10 cellular contexts compared by ENCODE assay signal in genomic region chr2:85541262-85541661, GRCh38. TPM values are rescaled to one million over a fixed set of nuclear protein-coding genes. Genes with fewer than 3 reads are reported as not detected.
DNase-seq lines count a peak whose midpoint lies in the region; TF ChIP-seq lines count a peak whose summit lies in the region.
"Had no signal": no experiment of that assay in that cellular context is flagged by ENCODE, and none has a peak within 500 bp of the region (broad histone marks: within the 10 kb centered on the region; RNA-seq: fewer than 3 reads in every experiment).

No MANE protein-coding gene starts in this region.

- peaks cover 80% of the 10 kb centered on the region for H3K79me2 ChIP-seq in Loucy (ENCODE audit: insufficient read depth, low read length)
- peaks cover 39% of the 10 kb centered on the region for H3K79me2 ChIP-seq in neural cell (replicated peaks; ENCODE audit: insufficient read depth, low read length)

- TF ChIP-seq CTCF in BE2C (IDR thresholded peaks at IDR 0.05; ENCODE audit: low read depth, low read length) (no peak), Loucy (conservative IDR thresholded peaks at IDR 0.05; ENCODE audit: low read length) (no peak), coronary artery (IDR thresholded peaks at IDR 0.05) (no peak), neural cell (IDR thresholded peaks at IDR 0.05; ENCODE audit: poor library complexity, severe bottlenecking) (no peak)

- H3K27ac ChIP-seq in coronary artery (peak overlapping the region; percentile 45 to 100), neural cell (ENCODE audit: low read length) (no peak overlapping the region)

- H4K20me1 ChIP-seq in Loucy (ENCODE audit: insufficient read depth, low read length, poor library complexity, severe bottlenecking) (peaks cover 69% of the 10 kb centered on the region), neural cell (ENCODE audit: insufficient read depth) (peaks cover 23% of the 10 kb centered on the region)

- no peaks in the 10 kb centered on the region for H3K27me3 ChIP-seq in BE2C
- peaks cover 4% of the 10 kb centered on the region for H3K27me3 ChIP-seq in Loucy (ENCODE audit: insufficient read depth, low read length, poor library complexity, severe bottlenecking)
- no peaks in the 10 kb centered on the region for H3K27me3 ChIP-seq in neural cell (ENCODE audit: insufficient read depth, low read depth, low read length)

- no peak for TF ChIP-seq RAD21 in neural cell (conservative IDR thresholded peaks at IDR 0.05)

- H3F3A ChIP-seq in Loucy (ENCODE audit: low read depth) = peaks cover 11% of the 10 kb centered on the region; the same call in 1 of the 2 replicates
- H3F3A ChIP-seq in neural cell (ENCODE audit: insufficient read depth, low read length, poor library complexity, severe bottlenecking) = peaks cover 6% of the 10 kb centered on the region

- peak overlapping the region; percentile 97 for H3K4me2 ChIP-seq in Loucy (ENCODE audit: low read depth, low read length, poor library complexity, severe bottlenecking)
- peak overlapping the region; percentile 85 for H3K4me2 ChIP-seq in neural cell (ENCODE audit: low read length)

- H3K36me3 ChIP-seq in BE2C (peaks cover 69% of the 10 kb centered on the region), Loucy (ENCODE audit: insufficient read depth, low read length) (peaks cover 63% of the 10 kb centered on the region), neural cell (ENCODE audit: insufficient read depth, low read length) (peaks cover 20% of the 10 kb centered on the region)

- no peak overlapping the region for H2AFZ ChIP-seq in Loucy (ENCODE audit: low read length)
- H2AFZ ChIP-seq in neural cell (ENCODE audit: low read depth, low read length) = no peak overlapping the region

- H3K9ac ChIP-seq in Loucy (ENCODE audit: low read depth, low read length, poor library complexity, severe bottlenecking) (peak overlapping the region; percentile 100), neural cell (ENCODE audit: low read length) (peak overlapping the region; percentile 99)

- DNase-seq in BE2C (no peak), coronary artery (ENCODE audit: low spot score) (no peak), HT-29 (ENCODE audit: low spot score) (no peak), OCI-M2 (lab: John Stamatoyannopoulos, UW; ENCODE audit: unreplicated experiment) (no peak)
- DNase-seq in stimulated activated CD4-positive, alpha-beta T cell treated with anti-CD3 and anti-CD28 coated beads, Interleukin-2, amount 100 ng/mL, for 24 hours = no peak
- DNase-seq in central memory CD4-positive, alpha-beta T cell = no peak
- DNase-seq: activated CD4-positive, alpha-beta T cell treated with anti-CD3 and anti-CD28 coated beads, Interleukin-2, amount 50 U/mL, for 48 hours; nucleus accumbens had no signal

- H3K9me2 ChIP-seq in Loucy (replicated peaks; ENCODE audit: low read depth, low read length) (no peaks in the 10 kb centered on the region), neural cell (ENCODE audit: insufficient read depth, low read length) (no peaks in the 10 kb centered on the region)

- H3K9me3 ChIP-seq in BE2C (no peaks in the 10 kb centered on the region), Loucy (ENCODE audit: insufficient read depth, low read depth, low read length) (no peaks in the 10 kb centered on the region), neural cell (ENCODE audit: low read length) (no peaks in the 10 kb centered on the region)

- peaks cover 2% of the 10 kb centered on the region; the same call in 1 of the 2 replicates for H3K4me1 ChIP-seq in BE2C
- peaks cover 43% of the 10 kb centered on the region for H3K4me1 ChIP-seq in Loucy (ENCODE audit: insufficient read depth, low read length, poor library complexity, severe bottlenecking)

- H3K4me3 ChIP-seq in BE2C (ENCODE audit: low read depth, low read length) = peak overlapping the region; percentile 91
- H3K4me3 ChIP-seq in Loucy (ENCODE audit: low read length, poor library complexity, severe bottlenecking) = peak overlapping the region; percentile 93
- H3K4me3 ChIP-seq in coronary artery = peak overlapping the region; percentile 91
- peak overlapping the region; percentile 91 for H3K4me3 ChIP-seq in neural cell (ENCODE audit: low read length)

- TF ChIP-seq EP300 in neural cell (conservative IDR thresholded peaks at IDR 0.05; ENCODE audit: poor library complexity, severe bottlenecking) = no peak

TF ChIP-seq in neural cell, 6 proteins besides CTCF, POLR2A, EP300 and RAD21:
- TF ChIP-seq REST (IDR thresholded peaks at IDR 0.05; ENCODE audit: borderline replicate concordance) (no peak), SMC3 (conservative IDR thresholded peaks at IDR 0.05; ENCODE audit: poor library complexity) (no peak), EZH2 (IDR thresholded peaks at IDR 0.05; ENCODE audit: borderline replicate concordance, insufficient read depth, low read length, poor library complexity, severe bottlenecking) (no peak), TAF1 (IDR thresholded peaks at IDR 0.05; ENCODE audit: low read depth) (no peak), MXI1 (conservative IDR thresholded peaks at IDR 0.05; ENCODE audit: poor library complexity, severe bottlenecking) (no peak), POLR2AphosphoS5 (IDR thresholded peaks at IDR 0.05) (no peak)

RNA-seq across cellular contexts. Expression of gene MAT2A, which starts 2.3 kb away (rescaled TPM):
- polyA plus RNA-seq in BE2C (2012; ENCODE audit: insufficient read depth, insufficient read length, low read depth) = 983 TPM
- 230 and 233 TPM in 2 replicates for polyA plus RNA-seq in neural cell
- 126 and 143 TPM in 2 replicates for polyA minus RNA-seq in neural cell
- total RNA-seq in HT-29 (2014; rRNA removed; shearing (Covaris generic)) = 168 and 205 TPM in 2 replicates

RNA-seq across cellular contexts. Expression of gene GGCX, which starts 20.0 kb away (rescaled TPM):
- 49.8 TPM for polyA plus RNA-seq in BE2C (2012; ENCODE audit: insufficient read depth, insufficient read length, low read depth)
- 33.9 and 41.4 TPM in 2 replicates for polyA plus RNA-seq in neural cell
- 25.1 and 25.2 TPM in 2 replicates for polyA minus RNA-seq in neural cell
- total RNA-seq in HT-29 (2014; rRNA removed; shearing (Covaris generic)) = 23.9 and 38.8 TPM in 2 replicates

RNA-seq across cellular contexts. Expression of gene VAMP8, which starts 36.1 kb away (rescaled TPM):
- 1.4 TPM for polyA plus RNA-seq in BE2C (2012; ENCODE audit: insufficient read depth, insufficient read length, low read depth)
- polyA plus RNA-seq in neural cell = not detected in 2 replicates
- polyA minus RNA-seq in neural cell = not detected in 2 replicates
- total RNA-seq in HT-29 (2014; rRNA removed; shearing (Covaris generic)) = 92.3 and 93.1 TPM in 2 replicates

RNA-seq across cellular contexts. Expression of gene VAMP5, which starts 43.0 kb away (rescaled TPM):
- 9.8 TPM for polyA plus RNA-seq in BE2C (2012; ENCODE audit: insufficient read depth, insufficient read length, low read depth)
- polyA plus RNA-seq in neural cell = not detected in 2 replicates
- not detected in 2 replicates for polyA minus RNA-seq in neural cell
- total RNA-seq in HT-29 (2014; rRNA removed; shearing (Covaris generic)) = 2.7 and 10.4 TPM in 2 replicates

RNA-seq across cellular contexts. Expression of gene RNF181, which starts 54.3 kb away (rescaled TPM):
- 233 TPM for polyA plus RNA-seq in BE2C (2012; ENCODE audit: insufficient read depth, insufficient read length, low read depth)
- 296 and 330 TPM in 2 replicates for polyA plus RNA-seq in neural cell
- 58.9 and 65.4 TPM in 2 replicates for polyA minus RNA-seq in neural cell
- 107 and 109 TPM in 2 replicates for total RNA-seq in HT-29 (2014; rRNA removed; shearing (Covaris generic))
